Comparison of ENCODE assay signal across 7 cellular contexts in genomic region chr6:167671379-167671976, GRCh38.
DNase-seq lines count a peak whose midpoint lies in the region; ATAC-seq, FAIRE-seq and TF ChIP-seq lines count a peak whose summit lies in the region.
"Not testable (repeated sequence)": the region's sequence is repeated elsewhere in the genome, so short reads cannot be mapped to it uniquely, and the experiment has no call there.

No MANE protein-coding gene starts in this region.

- H3K9me3 ChIP-seq in DND-41 (ENCODE audit: insufficient read depth, low read length, severe bottlenecking) (peaks cover 25% of the 10 kb centered on the region), H1 (ENCODE audit: insufficient read depth in 2 of 2, low read depth in 1 of 2, low read length in 1 of 2) (peaks cover 11 to 12% of the 10 kb centered on the region in 2 experiments; a peak in 2 of 4 replicates)
- not testable (repeated sequence) for H3K9me3 ChIP-seq in ascending aorta; HepG2 (ENCODE audit: low read length)

- intact Hi-C loops in ascending aorta (cut with DNase I), result loop anchor here (1.0 kb wide), 1 partner anchor 186 kb away; no protein-coding TSS in a partner anchor
- intact Hi-C loops in HepG2 (cut with micrococcal nuclease; ENCODE audit: unreplicated experiment), result not testable (repeated sequence)

- not testable (repeated sequence) for H2BK20ac ChIP-seq in H1 (ENCODE audit: low read length)

- not testable (repeated sequence) for H3K56ac ChIP-seq in H1 (replicated peaks; ENCODE audit: insufficient read length, low read depth, low read length)

- H2AFZ ChIP-seq in DND-41 (ENCODE audit: low read depth, low read length); H1 (ENCODE audit: low read length); HepG2 (ENCODE audit: low read length): not testable (repeated sequence)

- not testable (repeated sequence) for ATAC-seq in DND-41 (ENCODE audit: insufficient read depth, low read depth); HepG2

- H3K4me1 Mint-ChIP-seq in nephron (peaks cover 42% of the 10 kb centered on the region), progenitor cell of endocrine pancreas (ENCODE audit: low read depth) (peaks cover 60% of the 10 kb centered on the region)

- H4K5ac ChIP-seq in H1 (ENCODE audit: insufficient read length, low read depth, low read length), result not testable (repeated sequence)

- H2BK12ac ChIP-seq in H1 (ENCODE audit: low read depth, low read length), result peak overlapping the region; percentile 45; the same call in 1 of the 2 replicates

- not testable (repeated sequence) for H3K27me3 ChIP-seq in DND-41 (ENCODE audit: insufficient read depth, low read length, poor library complexity); ascending aorta; H1 (replicated peaks in 1 of 4; ENCODE audit: control insufficient read depth in 3 of 4, extremely low read depth in 1 of 4, insufficient read depth in 3 of 4, low read length in 3 of 4); HepG2 (ENCODE audit: control insufficient read depth in 1 of 2, insufficient read depth in 2 of 2, low read length in 2 of 2)

- not testable (repeated sequence) for H3K18ac ChIP-seq in H1 (ENCODE audit: extremely low read depth, low read length)

- H3K4ac ChIP-seq in H1 (replicated peaks; ENCODE audit: insufficient read length, low read depth, low read length), result not testable (repeated sequence)

- not testable (repeated sequence) for H3K9ac ChIP-seq in DND-41 (ENCODE audit: low read depth, low read length); H1 (replicated peaks in 1 of 4; ENCODE audit: extremely low read depth in 1 of 4, low read depth in 3 of 4, low read length in 3 of 4); HepG2 (ENCODE audit: insufficient read depth, low read depth, low read length)

- H3K27me3 Mint-ChIP-seq in nephron (ENCODE audit: low read depth), result peaks cover 21% of the 10 kb centered on the region
- H3K27me3 Mint-ChIP-seq in progenitor cell of endocrine pancreas, result not testable (repeated sequence)

- not testable (repeated sequence) for H2BK120ac ChIP-seq in H1 (replicated peaks; ENCODE audit: low read depth, low read length)

- H3K4me2 ChIP-seq in DND-41 (ENCODE audit: insufficient read depth, low read length); H1 (ENCODE audit: insufficient read depth in 1 of 2, low read depth in 2 of 2, low read length in 2 of 2): not testable (repeated sequence)
- H3K4me2 ChIP-seq in HepG2 (ENCODE audit: low read depth, low read length), result peak overlapping the region; percentile 37; the same call in 1 of the 2 replicates

- not testable (repeated sequence) for TF ChIP-seq RAD21 in H1 (IDR thresholded peaks at IDR 0.05 in 1 of 2, conservative IDR thresholded peaks at IDR 0.05 in 1 of 2; ENCODE audit: low read depth in 2 of 2, low read length in 2 of 2); HepG2 (CRISPR knock-in tag; IDR thresholded peaks at IDR 0.05)

- peak; percentile 96 for FAIRE-seq in HTR-8/SVneo (lab: Jason Lieb, UNC)
- not testable (repeated sequence) for FAIRE-seq in H1 (lab: Jason Lieb, UNC); HepG2 (lab: Jason Lieb, UNC)

- in situ Hi-C loops in HepG2 (cut with HindIII; ENCODE audit: extremely low pct_ligation_motif_present, low pct_unique_long_range_greater_than_20kb), result not testable (repeated sequence)

- POLR2A ChIA-PET in H1 (lab: Charles Lee; ENCODE audit: partially characterized antibody); HepG2 (lab: Yijun Ruan, JAX): not testable (repeated sequence)

- not testable (repeated sequence) for TF ChIP-seq EP300 in H1 (IDR thresholded peaks at IDR 0.05; ENCODE audit: borderline replicate concordance in 1 of 2, low read depth in 2 of 2, low read length in 2 of 2); HepG2 (IDR thresholded peaks at IDR 0.05; ENCODE audit: low read depth in 2 of 2, low read length in 2 of 2); HepG2 (CRISPR knock-in tag; IDR thresholded peaks at IDR 0.05; ENCODE audit: borderline replicate concordance)

- H2AK5ac ChIP-seq in H1 (ENCODE audit: low read depth, low read length), result peak overlapping the region; percentile 66; the same call in 1 of the 2 replicates

- not testable (repeated sequence) for TF ChIP-seq POLR2A in H1 (IDR thresholded peaks at IDR 0.05; ENCODE audit: control extremely low read depth in 1 of 2, low read depth in 2 of 2, low read length in 2 of 2); HepG2 (IDR thresholded peaks at IDR 0.05; ENCODE audit: insufficient read depth in 1 of 2, low read depth in 2 of 2, low read length in 2 of 2)

- CTCF ChIA-PET in H1 (lab: Charles Lee; ENCODE audit: partially characterized antibody), result interaction anchor here (0.6 to 1.0 kb wide), 3 partner anchors 18 to 150 kb away, joined by 3 read pairs; no protein-coding TSS in a partner anchor
- CTCF ChIA-PET in HepG2 (lab: Yijun Ruan, JAX; ENCODE audit: low intra/inter-chr PET ratio, low total read pairs), result not testable (repeated sequence)

- not testable (repeated sequence) for H2BK5ac ChIP-seq in H1 (ENCODE audit: low read depth, low read length)

- not testable (repeated sequence) for H3K9me3 Mint-ChIP-seq in nephron
- peaks cover 12% of the 10 kb centered on the region for H3K9me3 Mint-ChIP-seq in progenitor cell of endocrine pancreas (ENCODE audit: low read depth)

- not testable (repeated sequence) for BruUV-seq in HepG2 (replicated peaks; lab: Mats Ljungman, UMichigan)

- peak overlapping the region; percentile 83; the same call in 1 of the 2 replicates for H2BK15ac ChIP-seq in H1 (ENCODE audit: low read length)

- H3K4me1 ChIP-seq in DND-41 (ENCODE audit: insufficient read depth, low read length); ascending aorta; H1 (replicated peaks in 1 of 4; ENCODE audit: control insufficient read depth in 3 of 4, insufficient read depth in 4 of 4, low read length in 3 of 4): not testable (repeated sequence)
- H3K4me1 ChIP-seq in HepG2 (ENCODE audit: insufficient read depth, low read length), result peaks cover 100% of the 10 kb centered on the region

- not testable (repeated sequence) for H3K79me1 ChIP-seq in H1 (ENCODE audit: low read depth, low read length)

- 92% methylated on average over 3 of the region's 3 CpGs; no CpG with 5 or more reads in 1 of the 2 experiments for WGBS in H1 (ENCODE audit: extremely low coverage in 1 of 2, insufficient coverage in 1 of 2, insufficient read length in 1 of 2, insufficient replicate concordance in 2 of 2, low coverage in 1 of 2, low lambda C conversion rate in 2 of 2, missing lambda C conversion rate in 1 of 2), 2 experiments
- 97% methylated on average over 3 of the region's 3 CpGs for WGBS in HepG2 (ENCODE audit: low lambda C conversion rate)

- H3K27ac ChIP-seq in DND-41 (ENCODE audit: low read length); ascending aorta; H1 (ENCODE audit: low read depth, low read length): not testable (repeated sequence)
- H3K27ac ChIP-seq in HepG2 (ENCODE audit: extremely low read length, insufficient read depth, low read length), result peak overlapping the region; percentile 40

- H4K91ac ChIP-seq in H1 (replicated peaks; ENCODE audit: insufficient read length, low read length), result not testable (repeated sequence)

- not testable (repeated sequence) for H3K14ac ChIP-seq in H1 (ENCODE audit: insufficient read length)

- H3K36me3 Mint-ChIP-seq in nephron (ENCODE audit: low read depth); progenitor cell of endocrine pancreas (ENCODE audit: insufficient read depth): not testable (repeated sequence)

- H3K36me3 ChIP-seq in DND-41 (ENCODE audit: insufficient read depth, low read length); ascending aorta; H1 (ENCODE audit: control insufficient read depth in 2 of 4, insufficient read depth in 4 of 4, low read length in 3 of 4); HepG2 (replicated peaks in 1 of 2; ENCODE audit: control insufficient read depth in 1 of 2, insufficient read depth in 2 of 2, low read length in 2 of 2): not testable (repeated sequence)

- not testable (repeated sequence) for H4K20me1 ChIP-seq in DND-41 (ENCODE audit: insufficient read depth, low read length); H1 (replicated peaks in 1 of 2; ENCODE audit: control insufficient read depth in 1 of 2, insufficient read depth in 2 of 2, low read length in 2 of 2); HepG2 (ENCODE audit: insufficient read depth, low read length)

- not testable (repeated sequence) for H3K23me2 ChIP-seq in H1 (ENCODE audit: low read depth, low read length)

- H3K4me3 Mint-ChIP-seq in nephron; progenitor cell of endocrine pancreas (ENCODE audit: low read depth): not testable (repeated sequence)

- TF ChIP-seq CTCF in DND-41 (IDR thresholded peaks at IDR 0.05; ENCODE audit: borderline replicate concordance, extremely low read depth, low read length, poor library complexity, severe bottlenecking) (peak; percentile 6), ascending aorta (IDR thresholded peaks at IDR 0.05) (peak in 2 of 3 experiments; percentile 18 to 34), HepG2 (CRISPR knock-in tag; IDR thresholded peaks at IDR 0.05) (peak; percentile 58)
- TF ChIP-seq CTCF in H1 (IDR thresholded peaks at IDR 0.05; ENCODE audit: control extremely low read depth in 1 of 3, insufficient read depth in 1 of 3, low read depth in 1 of 3, low read length in 3 of 3); nephron (IDR thresholded peaks at IDR 0.05; ENCODE audit: unreplicated experiment in 3 of 3); progenitor cell of endocrine pancreas (IDR thresholded peaks at IDR 0.05; ENCODE audit: unreplicated experiment): not testable (repeated sequence)

- not testable (repeated sequence) for H3K23ac ChIP-seq in H1 (ENCODE audit: insufficient read length)

- H3K27ac Mint-ChIP-seq in nephron (peak overlapping the region; percentile 57 to 78 (median 68)), progenitor cell of endocrine pancreas (peak overlapping the region; percentile 22)

- not testable (repeated sequence) for H3K79me2 ChIP-seq in DND-41 (ENCODE audit: insufficient read depth, low read length); H1 (ENCODE audit: control insufficient read depth in 1 of 2, insufficient read depth in 2 of 2, low read length in 2 of 2); HepG2 (ENCODE audit: insufficient read depth, low read length)

- not testable (repeated sequence) for DNase-seq in DND-41; HTR-8/SVneo (ENCODE audit: insufficient read length, low spot score); ascending aorta (ENCODE audit: low spot score in 2 of 2); H1 (ENCODE audit: low read depth in 1 of 2, low spot score in 2 of 2); HepG2 (ENCODE audit: low spot score); progenitor cell of endocrine pancreas (ENCODE audit: low spot score, unreplicated experiment)

- H3K4me3 ChIP-seq in DND-41 (ENCODE audit: low read depth in 1 of 2, low read length in 2 of 2); ascending aorta; H1 (ENCODE audit: extremely low read depth in 1 of 4, insufficient read depth in 2 of 4, low read depth in 3 of 4, low read length in 4 of 4); HepG2 (replicated peaks in 1 of 3; ENCODE audit: insufficient read depth in 1 of 3, low read depth in 2 of 3, low read length in 3 of 3): not testable (repeated sequence)

- not testable (repeated sequence) for H4K8ac ChIP-seq in H1 (ENCODE audit: extremely low read depth, insufficient read depth, low read length)
